In genomic region chr1:59595774-59596173, GRCh38 we compare ENCODE assay signal across 10 cellular contexts.
DNase-seq lines count a peak whose midpoint lies in the region; ATAC-seq, FAIRE-seq and TF ChIP-seq lines count a peak whose summit lies in the region.
"Had no signal": no experiment of that assay in that cellular context is flagged by ENCODE, and none has a peak within 500 bp of the region (broad histone marks: within the 10 kb centered on the region; RNA-seq: fewer than 3 reads in every experiment).

No MANE protein-coding gene starts in this region.

- no peak overlapping the region for H3K27ac Mint-ChIP-seq in astrocyte (ENCODE audit: unreplicated experiment)
- no peak overlapping the region for H3K27ac Mint-ChIP-seq in CD4-positive, alpha-beta memory T cell

- H3K9me3 ChIP-seq in astrocyte (ENCODE audit: insufficient read depth, low read depth, low read length) (no peaks in the 10 kb centered on the region), uterus (no peaks in the 10 kb centered on the region)
- H3K9me3 ChIP-seq in CD4-positive, alpha-beta memory T cell (ENCODE audit: control insufficient read depth in 1 of 2, low read length in 2 of 2), result no peaks in the 10 kb centered on the region

- H3K4me3 ChIP-seq in astrocyte (ENCODE audit: insufficient read depth, low read depth, low read length) (no peak overlapping the region), uterus (no peak overlapping the region)
- H3K4me3 ChIP-seq in CD4-positive, alpha-beta memory T cell (ENCODE audit: low read length in 2 of 2), result no peak overlapping the region

- no peaks in the 10 kb centered on the region for H3K27me3 Mint-ChIP-seq in astrocyte (ENCODE audit: low read depth, unreplicated experiment)
- no peaks in the 10 kb centered on the region for H3K27me3 Mint-ChIP-seq in CD4-positive, alpha-beta memory T cell

- H3K4me1 Mint-ChIP-seq in astrocyte (ENCODE audit: low read depth, unreplicated experiment), result peaks cover 13% of the 10 kb centered on the region
- H3K4me1 Mint-ChIP-seq in CD4-positive, alpha-beta memory T cell, result no peaks in the 10 kb centered on the region

- H4K20me1 ChIP-seq in astrocyte (ENCODE audit: insufficient read depth, low read length), result no peaks in the 10 kb centered on the region

- no peak overlapping the region for H3K27ac ChIP-seq in astrocyte (ENCODE audit: low read depth, low read length)
- peak overlapping the region; percentile 40 to 60 for H3K27ac ChIP-seq in uterus
- no peak overlapping the region for H3K27ac ChIP-seq in CD4-positive, alpha-beta memory T cell (ENCODE audit: low read depth, low read length)

- CTCF ChIA-PET in CD4-positive, alpha-beta memory T cell (lab: Charles Lee; ENCODE audit: partially characterized antibody), result no interaction called here

- no peaks in the 10 kb centered on the region for H3K79me2 ChIP-seq in astrocyte (ENCODE audit: insufficient read depth, low read length)

- H3K9ac ChIP-seq in astrocyte (ENCODE audit: low read length), result no peak overlapping the region

- no peaks in the 10 kb centered on the region for H3K9me3 Mint-ChIP-seq in astrocyte (ENCODE audit: unreplicated experiment)
- peaks cover 0 to 7% (median 0%) of the 10 kb centered on the region in 8 donors for H3K9me3 Mint-ChIP-seq in CD4-positive, alpha-beta memory T cell

- TF ChIP-seq CTCF in astrocyte (IDR thresholded peaks at IDR 0.05; ENCODE audit: insufficient read depth, low read depth, low read length) (no peak), uterus (IDR thresholded peaks at IDR 0.05) (no peak)

- intact Hi-C loops in uterus (cut with DNase I; ENCODE audit: low total_unique reads), result no loop called here
- intact Hi-C loops in CD4-positive, alpha-beta memory T cell (cut with micrococcal nuclease), result no loop called here

- H3K36me3 Mint-ChIP-seq in astrocyte (ENCODE audit: low read depth, unreplicated experiment), result peaks cover 2% of the 10 kb centered on the region
- H3K36me3 Mint-ChIP-seq in CD4-positive, alpha-beta memory T cell, result no peaks in the 10 kb centered on the region

- DNase-seq in NCI-H510A treated with DMSO at 0.1 percent for 48 hours (lab: John Stamatoyannopoulos, UW), result peak; percentile 39
- DNase-seq in NCI-H510A (lab: John Stamatoyannopoulos, UW), result no peak
- peak; percentile 39 for DNase-seq in astrocyte (ENCODE audit: low read depth)
- peak; percentile 87 for DNase-seq in iris pigment epithelial cell (ENCODE audit: low read depth)
- no peak for DNase-seq in uterus
- no peak for DNase-seq in CD4-positive, alpha-beta memory T cell
- DNase-seq in activated CD8-positive, alpha-beta memory T cell treated with anti-CD3 and anti-CD28 coated beads, Interleukin-2, amount 50 U/mL, for 4 hours, result no peak
- DNase-seq: activated effector memory CD4-positive, alpha-beta T cell treated with Interleukin-2 at 50 U/mL for 16 hours had no signal

- H3K36me3 ChIP-seq in astrocyte (ENCODE audit: insufficient read depth, low read length) (no peaks in the 10 kb centered on the region), uterus (no peaks in the 10 kb centered on the region)
- H3K36me3 ChIP-seq in CD4-positive, alpha-beta memory T cell (ENCODE audit: insufficient read depth, low read length), result no peaks in the 10 kb centered on the region

- no peak overlapping the region for H3K4me2 ChIP-seq in astrocyte (ENCODE audit: low read length)

- no peak overlapping the region for H2AFZ ChIP-seq in astrocyte (ENCODE audit: low read depth, low read length)

- ATAC-seq in GM21515 (IDR thresholded peaks at IDR 0.05; ENCODE audit: unreplicated experiment), result no peak

- POLR2A ChIA-PET in CD4-positive, alpha-beta memory T cell (lab: Charles Lee; ENCODE audit: partially characterized antibody), result no interaction called here

- H3K27me3 ChIP-seq in astrocyte (ENCODE audit: insufficient read depth, low read length) (no peaks in the 10 kb centered on the region), uterus (no peaks in the 10 kb centered on the region)
- no peaks in the 10 kb centered on the region for H3K27me3 ChIP-seq in CD4-positive, alpha-beta memory T cell (ENCODE audit: insufficient read depth, low read length)

- no peak overlapping the region for H3K4me3 Mint-ChIP-seq in astrocyte (ENCODE audit: unreplicated experiment)
- no peak overlapping the region for H3K4me3 Mint-ChIP-seq in CD4-positive, alpha-beta memory T cell

- FAIRE-seq in astrocyte (lab: Jason Lieb, UNC), result no peak
- FAIRE-seq: TTC549 had no signal

- no peak for TF ChIP-seq POLR2A in uterus (IDR thresholded peaks at IDR 0.05)

- H3K4me1 ChIP-seq in astrocyte (ENCODE audit: insufficient read depth, low read length) (peaks cover 13% of the 10 kb centered on the region), uterus (no peaks in the 10 kb centered on the region)
- H3K4me1 ChIP-seq in CD4-positive, alpha-beta memory T cell (ENCODE audit: insufficient read depth, low read length), result no peaks in the 10 kb centered on the region

Comparison
In these comparisons a context has a peak if more than half of its experiments do, and no peak if none do; other contexts are left out.
1. DNase-seq: peak in NCI-H510A treated with DMSO at 0.1 percent for 48 hours (single experiment), astrocyte (single experiment) and iris pigment epithelial cell (single experiment); none in NCI-H510A (single experiment), uterus (0 of 2), CD4-positive, alpha-beta memory T cell (0 of 5) and activated CD8-positive, alpha-beta memory T cell treated with anti-CD3 and anti-CD28 coated beads, Interleukin-2, amount 50 U/mL, for 4 hours (single experiment).
2. H3K27ac ChIP-seq: peak in uterus (2 of 2); none in astrocyte (single experiment) and CD4-positive, alpha-beta memory T cell (single experiment).